ENCODE assay signal across 8 cellular contexts in genomic region chr2:97046676-97047075, GRCh38. TPM values are rescaled to one million over a fixed set of nuclear protein-coding genes. Genes with fewer than 3 reads are reported as not detected.
DNase-seq lines count a peak whose midpoint lies in the region; ATAC-seq and TF ChIP-seq lines count a peak whose summit lies in the region.
"Not testable (repeated sequence)": the region's sequence is repeated elsewhere in the genome, so short reads cannot be mapped to it uniquely, and the experiment has no call there.

No MANE protein-coding gene starts in this region.

- not testable (repeated sequence) for H3K27ac ChIP-seq in A673 (ENCODE audit: low read depth, low read length, poor library complexity, severe bottlenecking)
- H3K27ac ChIP-seq in BLaER1 treated with 17β-estradiol and CSF1 and Interleukin-3, amounts not matched to agents 10 nM and 100 nM, result peak overlapping the region in 6 of 11 experiments; percentile 14 to 74 (median 62); a peak in 8 of 22 replicates
- H3K27ac ChIP-seq in OCI-LY1 (ENCODE audit: low read depth, low read length, poor library complexity, severe bottlenecking), result peak overlapping the region; percentile 62

- H3K36me3 ChIP-seq in A673 (ENCODE audit: insufficient read depth, low read length, poor library complexity, severe bottlenecking); BLaER1 treated with 17β-estradiol and CSF1 and Interleukin-3, amounts not matched to agents 10 nM and 100 nM; OCI-LY1 (ENCODE audit: insufficient read depth, low read length): not testable (repeated sequence)

- not testable (repeated sequence) for H3K9me3 ChIP-seq in A673 (ENCODE audit: low read depth, low read length, poor library complexity, severe bottlenecking); BLaER1 treated with 17β-estradiol and CSF1 and Interleukin-3, amounts not matched to agents 10 nM and 100 nM (replicated peaks in 1 of 11); OCI-LY1 (ENCODE audit: low read length)

- not testable (repeated sequence) for H3F3A ChIP-seq in OCI-LY1 (ENCODE audit: insufficient read depth, low read length)

- H3K4me1 Mint-ChIP-seq in activated B cell treated with CpG ODN at 0.5 μM for 24 hours, result peaks cover 59% of the 10 kb centered on the region
- peaks cover 36 to 59% (median 39%) of the 10 kb centered on the region in 3 donors for H3K4me1 Mint-ChIP-seq in naive B cell

- not testable (repeated sequence) for H3K9me3 Mint-ChIP-seq in activated B cell treated with CpG ODN at 0.5 μM for 24 hours, naive B cell

- H3K9ac ChIP-seq in BLaER1 treated with 17β-estradiol and CSF1 and Interleukin-3, amounts not matched to agents 10 nM and 100 nM, result peak overlapping the region in 4 of 11 experiments; percentile 5 to 64 (median 48); a peak in 6 of 22 replicates
- H3K9ac ChIP-seq in OCI-LY1 (ENCODE audit: low read length), result peak overlapping the region; percentile 17; the same call in 1 of the 2 replicates

- H3K79me2 ChIP-seq in OCI-LY1 (ENCODE audit: insufficient read depth, low read length), result not testable (repeated sequence)

- H3K27ac Mint-ChIP-seq in activated B cell treated with CpG ODN at 0.5 μM for 24 hours (peak overlapping the region; percentile 30), naive B cell (peak overlapping the region in 3 of 6 donors; percentile 36 to 78 (median 71))

- not testable (repeated sequence) for H3K4me3 ChIP-seq in A673 (ENCODE audit: low read depth, low read length, poor library complexity, severe bottlenecking)
- H3K4me3 ChIP-seq in BLaER1 treated with 17β-estradiol and CSF1 and Interleukin-3, amounts not matched to agents 10 nM and 100 nM, result peak overlapping the region in 2 of 10 experiments; percentile 36 to 48; a peak in 4 of 20 replicates
- H3K4me3 ChIP-seq in OCI-LY1 (ENCODE audit: low read depth, low read length, poor library complexity, severe bottlenecking), result peak overlapping the region; percentile 44

- not testable (repeated sequence) for H3K36me3 Mint-ChIP-seq in activated B cell treated with CpG ODN at 0.5 μM for 24 hours (ENCODE audit: low read depth); naive B cell

- CTCF ChIA-PET in A673 (lab: Charles Lee); activated B cell treated with CpG ODN at 0.5 μM for 24 hours (lab: Charles Lee): not testable (repeated sequence)

- not testable (repeated sequence) for TF ChIP-seq CTCF in A673 (conservative IDR thresholded peaks at IDR 0.05; ENCODE audit: low read depth, low read length); OCI-LY1 (IDR thresholded peaks at IDR 0.05; ENCODE audit: low read length); activated B cell treated with CpG ODN at 0.5 μM for 24 hours (IDR thresholded peaks at IDR 0.05)

- not testable (repeated sequence) for H3K4me1 ChIP-seq in A673 (ENCODE audit: insufficient read depth, low read length, poor library complexity, severe bottlenecking)
- H3K4me1 ChIP-seq in BLaER1 treated with 17β-estradiol and CSF1 and Interleukin-3, amounts not matched to agents 10 nM and 100 nM, result peaks cover 6 to 60% (median 40%) of the 10 kb centered on the region in 10 experiments
- peaks cover 46% of the 10 kb centered on the region for H3K4me1 ChIP-seq in OCI-LY1 (ENCODE audit: insufficient read depth, low read length, severe bottlenecking)

- BruUV-seq in A673 (replicated peaks; lab: Mats Ljungman, UMichigan), result not testable (repeated sequence)

- H3K4me2 ChIP-seq in BLaER1 treated with 17β-estradiol and CSF1 and Interleukin-3, amounts not matched to agents 10 nM and 100 nM, result peak overlapping the region in 10 of 11 experiments; percentile 37 to 88 (median 76); a peak in 19 of 22 replicates
- peak overlapping the region; percentile 49 for H3K4me2 ChIP-seq in OCI-LY1 (ENCODE audit: low read length)

- H3K27me3 ChIP-seq in A673 (replicated peaks; ENCODE audit: insufficient read depth, low read depth, low read length, poor library complexity), result peaks cover 11% of the 10 kb centered on the region
- H3K27me3 ChIP-seq in BLaER1 treated with 17β-estradiol and CSF1 and Interleukin-3, amounts not matched to agents 10 nM and 100 nM; OCI-LY1 (ENCODE audit: insufficient read depth, low read length): not testable (repeated sequence)

- POLR2A ChIA-PET in A673 (lab: Charles Lee; ENCODE audit: low non-redundant PET); activated B cell treated with CpG ODN at 0.5 μM for 24 hours (lab: Charles Lee): not testable (repeated sequence)

- DNase-seq in A673 (ENCODE audit: low spot score) (peak; percentile 55), Daoy (ENCODE audit: low read depth) (peak; percentile 24), NCI-H146 (lab: John Stamatoyannopoulos, UW) (peak; percentile 25), brain pericyte (ENCODE audit: low read depth, low spot score) (peak; percentile 10)
- not testable (repeated sequence) for DNase-seq in activated B cell treated with CpG ODN at 0.5 μM for 24 hours, naive B cell

- H4K20me1 ChIP-seq in BLaER1 treated with 17β-estradiol and CSF1 and Interleukin-3, amounts not matched to agents 10 nM and 100 nM; OCI-LY1 (ENCODE audit: insufficient read depth, low read length): not testable (repeated sequence)

- ATAC-seq in activated B cell treated with CpG ODN at 0.5 μM for 24 hours (ENCODE audit: low read depth); naive B cell (ENCODE audit: low read depth in 2 of 2): not testable (repeated sequence)

- H3K27me3 Mint-ChIP-seq in activated B cell treated with CpG ODN at 0.5 μM for 24 hours, naive B cell: not testable (repeated sequence)

- H3K4me3 Mint-ChIP-seq in activated B cell treated with CpG ODN at 0.5 μM for 24 hours (peak overlapping the region; percentile 84), naive B cell (peak overlapping the region in 7 of 8 donors; percentile 76 to 91 (median 83))

- intact Hi-C loops in A673 (cut with micrococcal nuclease; ENCODE audit: unreplicated experiment), result not testable (repeated sequence)
- intact Hi-C loops in activated B cell treated with CpG ODN at 0.5 μM for 24 hours (cut with micrococcal nuclease), result loop anchor here (5.0 kb wide), 1 partner anchor 34 kb away; no protein-coding TSS in a partner anchor

- not testable (repeated sequence) for H2AFZ ChIP-seq in OCI-LY1 (ENCODE audit: low read length)

- H3K9me2 ChIP-seq in OCI-LY1 (ENCODE audit: low read depth, low read length), result not testable (repeated sequence)

RNA-seq across cellular contexts. Expression of gene FAHD2B, which starts 48.0 kb away (rescaled TPM):
- total RNA-seq in A673 (2021) (6.3 and 9.0 TPM in 2 replicates), activated B cell treated with CpG ODN at 0.5 μM for 24 hours (10.0 and 13.5 TPM in 2 replicates)
- total RNA-seq in Daoy (2014; rRNA removed; shearing (Covaris generic)), result 8.5 and 11.8 TPM in 2 replicates
- 1 to 10 TPM; 4.8 to 9.3 (median 5.9) TPM for polyA plus RNA-seq in naive B cell (ENCODE audit: low read depth in 6 of 6)
